Comparison of ENCODE assay signal across 8 cellular contexts in genomic region chr17:38453951-38454421, GRCh38. TPM values are rescaled to one million over a fixed set of nuclear protein-coding genes. Genes with fewer than 3 reads are reported as not detected.
DNase-seq lines count a peak whose midpoint lies in the region; ATAC-seq and TF ChIP-seq lines count a peak whose summit lies in the region.

No MANE protein-coding gene starts in this region.

- H3K27ac ChIP-seq in PC-9, result peak overlapping the region; percentile 38
- H3K27ac ChIP-seq in esophagus muscularis mucosa (replicated peaks in 1 of 4), result peak overlapping the region; percentile 82 to 92 (median 86)
- H3K27ac ChIP-seq in trophoblast cell (ENCODE audit: low read depth, low read length), result peak overlapping the region; percentile 10

- peak overlapping the region; percentile 52 for H3K9ac ChIP-seq in trophoblast cell (ENCODE audit: low read length)

- H3K9me3 ChIP-seq in PC-9 (ENCODE audit: insufficient read depth, low read depth), result no peaks in the 10 kb centered on the region
- H3K9me3 ChIP-seq in esophagus muscularis mucosa, result no peaks in the 10 kb centered on the region
- peaks cover 4% of the 10 kb centered on the region for H3K9me3 ChIP-seq in trophoblast cell (ENCODE audit: insufficient read depth, low read depth, low read length)

- intact Hi-C loops in PC-9 (cut with micrococcal nuclease; ENCODE audit: unreplicated experiment), result loop anchor here (1.0 to 5.0 kb wide), 2 partner anchors 10 to 413 kb away; no protein-coding TSS in a partner anchor
- intact Hi-C loops in esophagus muscularis mucosa (cut with DNase I), result no loop called here

- H3K4ac ChIP-seq in trophoblast cell (ENCODE audit: low read depth, low read length), result peak overlapping the region; percentile 23

- H4K20me1 ChIP-seq in PC-9 (ENCODE audit: insufficient read depth), result peaks cover 28% of the 10 kb centered on the region

- H2AK5ac ChIP-seq in trophoblast cell (ENCODE audit: low read length), result peak overlapping the region; percentile 6

- TF ChIP-seq CTCF in PC-9 (conservative IDR thresholded peaks at IDR 0.05) (no peak), esophagus muscularis mucosa (IDR thresholded peaks at IDR 0.05) (no peak)

- H3K4me1 ChIP-seq in PC-9 (replicated peaks; ENCODE audit: insufficient read depth) (peaks cover 70% of the 10 kb centered on the region), esophagus muscularis mucosa (peaks cover 76 to 88% (median 81%) of the 10 kb centered on the region in 4 donors), trophoblast cell (ENCODE audit: control insufficient read depth in 1 of 2, insufficient read depth in 2 of 2, low read length in 2 of 2) (peaks cover 59 to 66% of the 10 kb centered on the region in 2 experiments)

- H2BK120ac ChIP-seq in trophoblast cell (ENCODE audit: insufficient read depth, low read length, poor library complexity), result peak overlapping the region; percentile 37

- no peaks in the 10 kb centered on the region for H3K36me3 ChIP-seq in PC-9 (ENCODE audit: low read depth)
- peaks cover 7 to 13% (median 11%) of the 10 kb centered on the region in 4 donors for H3K36me3 ChIP-seq in esophagus muscularis mucosa
- peaks cover 11 to 12% of the 10 kb centered on the region in 2 experiments for H3K36me3 ChIP-seq in trophoblast cell (ENCODE audit: control insufficient read depth in 1 of 2, insufficient read depth in 2 of 2, low read length in 2 of 2)

- H3K18ac ChIP-seq in trophoblast cell (ENCODE audit: low read length), result peak overlapping the region; percentile 48

- no peak overlapping the region for H3K23ac ChIP-seq in trophoblast cell (ENCODE audit: low read length)

- no peak for TF ChIP-seq POLR2A in esophagus muscularis mucosa (IDR thresholded peaks at IDR 0.05; ENCODE audit: low read depth)

- peak overlapping the region; percentile 32 for H4K12ac ChIP-seq in trophoblast cell (ENCODE audit: low read depth, low read length)

- peak overlapping the region; percentile 24 for H2BK5ac ChIP-seq in trophoblast cell (ENCODE audit: low read depth, low read length, poor library complexity)

- H3K4me3 ChIP-seq in PC-9 (peak overlapping the region; percentile 67), esophagus muscularis mucosa (peak overlapping the region; percentile 50 to 69 (median 54)), trophoblast cell (ENCODE audit: low read depth, low read length) (peak overlapping the region; percentile 64)

- peak overlapping the region; percentile 67 for H3K14ac ChIP-seq in trophoblast cell (ENCODE audit: low read length)

- TF ChIP-seq EP300 in esophagus muscularis mucosa (IDR thresholded peaks at IDR 0.05), result no peak

- H3K79me1 ChIP-seq in trophoblast cell (ENCODE audit: low read length), result peaks cover 41% of the 10 kb centered on the region

- H2BK12ac ChIP-seq in trophoblast cell (ENCODE audit: low read length), result peak overlapping the region; percentile 26

- peak overlapping the region; percentile 56 for H4K8ac ChIP-seq in trophoblast cell (ENCODE audit: low read depth, low read length)

- no peaks in the 10 kb centered on the region for H3K27me3 ChIP-seq in PC-9 (ENCODE audit: insufficient read depth, low read depth)
- H3K27me3 ChIP-seq in esophagus muscularis mucosa, result no peaks in the 10 kb centered on the region
- no peaks in the 10 kb centered on the region for H3K27me3 ChIP-seq in trophoblast cell (ENCODE audit: insufficient read depth, low read length)

- peak; percentile 78 for DNase-seq in Daoy (ENCODE audit: low read depth)
- peak in 1 of 2 experiments; percentile 37 for DNase-seq in PC-9
- DNase-seq in esophagus muscularis mucosa (ENCODE audit: extremely low spot score), result no peak
- DNase-seq in trophoblast cell, result no peak
- no peak for DNase-seq in activated naive CD4-positive, alpha-beta T cell treated with anti-CD3 and anti-CD28 coated beads, Interleukin-2, amount 50 U/mL, for 16 hours
- no peak for DNase-seq in stimulated activated CD4-positive, alpha-beta T cell treated with anti-CD3 and anti-CD28 coated beads, Interleukin-4, amount 100 ng/mL, for 1 hour

- H3K4me2 ChIP-seq in PC-9 (peak overlapping the region; percentile 95), trophoblast cell (ENCODE audit: low read length) (peak overlapping the region; percentile 73)

- no TSS peak for BruUV-seq in PC-9 (replicated peaks; lab: Mats Ljungman, UMichigan)

- CTCF ChIA-PET in PC-9 (lab: Charles Lee), result no interaction called here

- H3K79me2 ChIP-seq in PC-9 (ENCODE audit: low read depth), result peaks cover 42% of the 10 kb centered on the region
- H3K79me2 ChIP-seq in trophoblast cell (ENCODE audit: control insufficient read depth, insufficient read depth, low read length, poor library complexity), result peaks cover 14% of the 10 kb centered on the region

- H3K9me2 ChIP-seq in PC-9 (ENCODE audit: insufficient read depth), result no peaks in the 10 kb centered on the region

- POLR2A ChIA-PET in PC-9 (lab: Charles Lee; ENCODE audit: unreplicated experiment), result no interaction called here

- peaks cover 39% of the 10 kb centered on the region for H3F3A ChIP-seq in PC-9 (ENCODE audit: insufficient read depth, low read depth)

- peak overlapping the region; percentile 55; the same call in 1 of the 2 replicates for H2AFZ ChIP-seq in PC-9
- no peak overlapping the region for H2AFZ ChIP-seq in trophoblast cell (ENCODE audit: insufficient read depth, low read length, poor library complexity)

- no CpG with 5 or more reads among the region's 44 CpGs for WGBS in esophagus muscularis mucosa
- no CpG with 5 or more reads among the region's 44 CpGs for WGBS in trophoblast cell (ENCODE audit: extremely low coverage, insufficient coverage, insufficient read length)

- H4K91ac ChIP-seq in trophoblast cell (ENCODE audit: low read depth, low read length), result peak overlapping the region; percentile 68

- ATAC-seq in HG02798 (IDR thresholded peaks at IDR 0.05; ENCODE audit: poor library complexity, unreplicated experiment) (no peak), GM18498 (IDR thresholded peaks at IDR 0.05; ENCODE audit: unreplicated experiment) (no peak)

RNA-seq across cellular contexts. Expression of gene ARHGAP23, which starts 25.7 kb away (rescaled TPM):
- total RNA-seq in Daoy (2014; rRNA removed; shearing (Covaris generic)), result 4.1 and 7.1 TPM in 2 replicates
- total RNA-seq in PC-9 (2021), result 129 and 137 TPM in 2 replicates
- total RNA-seq in esophagus muscularis mucosa, result 100 to 1,000 TPM in 2 of 4 donors, 10 to 100 TPM in 2; 58.6 to 150 (median 104) TPM
- polyA plus RNA-seq in trophoblast cell (2013), result 16.7 and 17.8 TPM in 2 replicates

Comparison
In these comparisons a context has a peak if more than half of its experiments do, and no peak if none do; other contexts are left out.
1. H3K27ac ChIP-seq: peak in every context shown above with its lines; median percentile 86 in esophagus muscularis mucosa; 38 in PC-9; 10 in trophoblast cell.